ENCODE assay signal across 1 cellular context in the genomic region with DNA sequence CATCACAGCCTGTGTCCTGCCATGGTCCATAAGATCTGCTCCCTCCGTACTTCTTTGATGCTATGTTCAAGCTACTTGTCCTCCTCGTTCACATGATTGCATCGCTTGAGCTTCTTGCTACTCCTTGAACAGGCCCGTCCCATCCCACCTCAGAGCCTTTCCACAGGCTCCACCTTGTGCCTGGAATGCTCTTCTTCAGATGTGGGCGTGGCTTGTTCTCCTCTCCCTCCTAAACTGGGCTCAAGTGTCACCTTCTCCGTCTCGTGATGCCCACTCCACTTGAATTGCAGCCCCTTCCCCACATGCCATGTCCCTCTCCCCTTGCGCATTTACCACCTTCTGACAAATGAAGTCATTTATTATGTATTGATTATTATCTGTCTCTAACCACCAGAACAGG.
TF ChIP-seq lines count a peak whose summit lies in the region.

No MANE protein-coding gene starts in this region.

TF ChIP-seq in SK-N-SH, 30 proteins besides CTCF, POLR2A, EP300 and RAD21 (continued from another document):
- TF ChIP-seq, protein P1, sequence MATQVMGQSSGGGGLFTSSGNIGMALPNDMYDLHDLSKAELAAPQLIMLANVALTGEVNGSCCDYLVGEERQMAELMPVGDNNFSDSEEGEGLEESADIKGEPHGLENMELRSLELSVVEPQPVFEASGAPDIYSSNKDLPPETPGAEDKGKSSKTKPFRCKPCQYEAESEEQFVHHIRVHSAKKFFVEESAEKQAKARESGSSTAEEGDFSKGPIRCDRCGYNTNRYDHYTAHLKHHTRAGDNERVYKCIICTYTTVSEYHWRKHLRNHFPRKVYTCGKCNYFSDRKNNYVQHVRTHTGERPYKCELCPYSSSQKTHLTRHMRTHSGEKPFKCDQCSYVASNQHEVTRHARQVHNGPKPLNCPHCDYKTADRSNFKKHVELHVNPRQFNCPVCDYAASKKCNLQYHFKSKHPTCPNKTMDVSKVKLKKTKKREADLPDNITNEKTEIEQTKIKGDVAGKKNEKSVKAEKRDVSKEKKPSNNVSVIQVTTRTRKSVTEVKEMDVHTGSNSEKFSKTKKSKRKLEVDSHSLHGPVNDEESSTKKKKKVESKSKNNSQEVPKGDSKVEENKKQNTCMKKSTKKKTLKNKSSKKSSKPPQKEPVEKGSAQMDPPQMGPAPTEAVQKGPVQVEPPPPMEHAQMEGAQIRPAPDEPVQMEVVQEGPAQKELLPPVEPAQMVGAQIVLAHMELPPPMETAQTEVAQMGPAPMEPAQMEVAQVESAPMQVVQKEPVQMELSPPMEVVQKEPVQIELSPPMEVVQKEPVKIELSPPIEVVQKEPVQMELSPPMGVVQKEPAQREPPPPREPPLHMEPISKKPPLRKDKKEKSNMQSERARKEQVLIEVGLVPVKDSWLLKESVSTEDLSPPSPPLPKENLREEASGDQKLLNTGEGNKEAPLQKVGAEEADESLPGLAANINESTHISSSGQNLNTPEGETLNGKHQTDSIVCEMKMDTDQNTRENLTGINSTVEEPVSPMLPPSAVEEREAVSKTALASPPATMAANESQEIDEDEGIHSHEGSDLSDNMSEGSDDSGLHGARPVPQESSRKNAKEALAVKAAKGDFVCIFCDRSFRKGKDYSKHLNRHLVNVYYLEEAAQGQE (IDR thresholded peaks at IDR 0.05; ENCODE audit: low read depth, low read length) = no peak
- TF ChIP-seq MXI1 (IDR thresholded peaks at IDR 0.05; ENCODE audit: low read depth, low read length) (no peak), EZH2phosphoT487 (IDR thresholded peaks at IDR 0.05; ENCODE audit: borderline replicate concordance, low read depth) (no peak), MEF2A (IDR thresholded peaks at IDR 0.05; ENCODE audit: borderline replicate concordance, low read depth) (no peak)
- TF ChIP-seq, protein P2, sequence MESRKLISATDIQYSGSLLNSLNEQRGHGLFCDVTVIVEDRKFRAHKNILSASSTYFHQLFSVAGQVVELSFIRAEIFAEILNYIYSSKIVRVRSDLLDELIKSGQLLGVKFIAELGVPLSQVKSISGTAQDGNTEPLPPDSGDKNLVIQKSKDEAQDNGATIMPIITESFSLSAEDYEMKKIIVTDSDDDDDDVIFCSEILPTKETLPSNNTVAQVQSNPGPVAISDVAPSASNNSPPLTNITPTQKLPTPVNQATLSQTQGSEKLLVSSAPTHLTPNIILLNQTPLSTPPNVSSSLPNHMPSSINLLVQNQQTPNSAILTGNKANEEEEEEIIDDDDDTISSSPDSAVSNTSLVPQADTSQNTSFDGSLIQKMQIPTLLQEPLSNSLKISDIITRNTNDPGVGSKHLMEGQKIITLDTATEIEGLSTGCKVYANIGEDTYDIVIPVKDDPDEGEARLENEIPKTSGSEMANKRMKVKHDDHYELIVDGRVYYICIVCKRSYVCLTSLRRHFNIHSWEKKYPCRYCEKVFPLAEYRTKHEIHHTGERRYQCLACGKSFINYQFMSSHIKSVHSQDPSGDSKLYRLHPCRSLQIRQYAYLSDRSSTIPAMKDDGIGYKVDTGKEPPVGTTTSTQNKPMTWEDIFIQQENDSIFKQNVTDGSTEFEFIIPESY (IDR thresholded peaks at IDR 0.05; ENCODE audit: borderline replicate concordance, low read depth) = no peak
TF ChIP-seq in SK-N-SH: peak in this region for 0.
